Comparison of ENCODE assay signal across 25 cellular contexts in genomic region chr19:36635342-36635741, GRCh38. TPM values are rescaled to one million over a fixed set of nuclear protein-coding genes. Genes with fewer than 3 reads are reported as not detected.
"Had no signal": no experiment of that assay in that cellular context is flagged by ENCODE, and none has a peak within 500 bp of the region (broad histone marks: within the 10 kb centered on the region; RNA-seq: fewer than 3 reads in every experiment).

No MANE protein-coding gene starts in this region.

- H3K27me3 ChIP-seq: MG63, SJSA1 had no signal

- H3K4me3 ChIP-seq: MG63, SJSA1, SK-N-MC had no signal

- ATAC-seq: HepG2 had no signal

- H3K4me1 ChIP-seq: SJSA1 had no signal

- DNase-seq: IMR-90, Karpas-422, KG1, MG63, NCI-H1092, NCI-H1105 treated with DMSO at 0.1 percent for 48 hours, NCI-H1417 treated with DMSO at 0.1 percent for 48 hours, NCI-H146, NCI-H1694 treated with DMSO at 0.1 percent for 48 hours, NCI-H1930, NCI-H2081, NCI-H2107, NCI-H226, NCI-H446, NCI-H510A, NCI-H524 treated with DMSO at 0.1 percent for 48 hours, NCI-H69, NCI-H774, Right ventricle myocardium superior, RPMI8226, SIG-M5 had no signal

- H3K27ac ChIP-seq: SJSA1, SK-N-MC had no signal

RNA-seq across cellular contexts. Expression of gene ZNF382, which starts 30.2 kb away (rescaled TPM):
- total RNA-seq: HT1080 had no signal
